Comparison of ENCODE assay signal across 13 cellular contexts in the genomic region with DNA sequence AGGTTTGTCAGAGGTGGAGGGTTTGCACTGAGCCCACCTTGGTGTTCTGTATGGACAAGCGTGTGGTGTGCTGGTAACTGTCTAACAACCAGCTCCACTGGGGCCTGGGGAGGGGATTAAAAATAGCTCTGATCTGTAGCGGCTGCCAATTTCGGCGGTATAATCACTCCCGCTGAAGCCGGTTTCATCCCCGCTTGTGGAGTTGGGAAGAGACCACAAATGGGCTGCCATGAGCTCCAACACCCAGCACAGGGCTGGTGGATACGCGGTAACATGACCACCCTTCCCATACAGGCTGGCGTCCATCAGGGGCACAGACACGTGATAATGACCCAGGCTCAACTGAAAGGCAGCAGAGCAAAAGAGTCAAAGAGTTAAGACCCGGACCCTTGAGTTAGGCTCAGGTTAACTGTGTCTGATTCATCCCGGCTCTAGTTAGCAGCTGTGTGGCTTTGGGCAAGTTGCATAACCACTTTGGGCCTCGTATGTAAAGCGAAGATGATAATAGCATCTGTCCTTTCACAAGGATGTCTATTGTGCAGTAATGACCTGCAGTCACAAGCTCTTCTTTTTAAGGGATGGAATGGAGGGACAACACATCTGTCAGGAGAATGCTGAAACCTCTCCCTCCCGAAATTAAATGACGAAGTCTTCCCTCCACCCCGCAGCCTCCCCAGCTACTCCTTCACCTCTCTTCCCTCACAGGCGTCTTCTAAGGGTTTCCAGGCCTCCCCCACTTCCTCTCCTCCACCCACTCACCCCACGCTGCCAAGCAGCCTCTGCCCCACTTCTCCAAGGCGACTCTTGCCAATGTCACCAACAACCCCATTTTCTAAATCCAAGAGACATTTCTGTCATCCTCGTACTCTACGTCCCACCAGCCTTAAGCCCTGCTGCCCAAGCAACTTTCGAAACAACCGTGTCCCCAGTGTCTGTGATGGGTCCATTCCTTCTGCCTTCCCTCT.
DNase-seq lines count a peak whose midpoint lies in the region; ATAC-seq and TF ChIP-seq lines count a peak whose summit lies in the region.
"Had no signal": no experiment of that assay in that cellular context is flagged by ENCODE, and none has a peak within 500 bp of the region (broad histone marks: within the 10 kb centered on the region; RNA-seq: fewer than 3 reads in every experiment).

No MANE protein-coding gene starts in this region.

- no peaks in the 10 kb centered on the region for H4K20me1 ChIP-seq in BLaER1 treated with 17β-estradiol and CSF1 and Interleukin-3, amounts not matched to agents 10 nM and 100 nM
- H4K20me1 ChIP-seq in H9 (ENCODE audit: control insufficient read depth, insufficient read depth, insufficient read length), result no peaks in the 10 kb centered on the region

- no peak overlapping the region for H3K14ac ChIP-seq in H9 (ENCODE audit: insufficient read depth, low read length)

- no peak overlapping the region for H2AK5ac ChIP-seq in H9 (ENCODE audit: insufficient read length, low read length)

- ATAC-seq in HG02840 (IDR thresholded peaks at IDR 0.05; ENCODE audit: low FRiP score, unreplicated experiment) (no peak), GM21528 (IDR thresholded peaks at IDR 0.05; ENCODE audit: low FRiP score, unreplicated experiment) (no peak), WTC11 (no peak)

- H3K27ac Mint-ChIP-seq in H9 (peak overlapping the region in 2 of 3 experiments; percentile 2 to 83; a peak in 1 of 7 replicates), WTC11 (no peak overlapping the region)
- H3K27ac Mint-ChIP-seq in activated CD4-positive, alpha-beta T cell treated with anti-CD3 and anti-CD28 coated beads, Interleukin-2, amount 10 ng/mL, durations not matched to agents 7 days and 5 days, result peak overlapping the region; percentile 52

- no CpG with 5 or more reads among the region's 25 CpGs for WGBS in H9 (ENCODE audit: extremely low coverage, insufficient read length, low lambda C conversion rate)

- no peak overlapping the region for H3T11ph ChIP-seq in H9 (ENCODE audit: low read length)

- H3K4me3 Mint-ChIP-seq in H9 (no peak overlapping the region), WTC11 (no peak overlapping the region)
- H3K4me3 Mint-ChIP-seq in activated CD4-positive, alpha-beta T cell treated with anti-CD3 and anti-CD28 coated beads, Interleukin-2, amount 10 ng/mL, durations not matched to agents 7 days and 5 days, result no peak overlapping the region

- H2BK15ac ChIP-seq in H9 (ENCODE audit: low read depth, low read length), result no peak overlapping the region

- H2BK120ac ChIP-seq in H9 (ENCODE audit: low read depth, low read length, poor library complexity, severe bottlenecking), result no peak overlapping the region

- H3K27me3 Mint-ChIP-seq in H9 (ENCODE audit: low read depth) (no peaks in the 10 kb centered on the region; the same call in 1 of the 2 replicates), WTC11 (ENCODE audit: low read depth) (no peaks in the 10 kb centered on the region)
- H3K27me3 Mint-ChIP-seq in activated CD4-positive, alpha-beta T cell treated with anti-CD3 and anti-CD28 coated beads, Interleukin-2, amount 10 ng/mL, durations not matched to agents 7 days and 5 days, result no peaks in the 10 kb centered on the region

- POLR2A ChIA-PET in activated CD4-positive, alpha-beta T cell treated with anti-CD3 and anti-CD28 coated beads, Interleukin-2, amount 10 ng/mL, durations not matched to agents 7 days and 5 days (lab: Charles Lee), result no interaction called here
- POLR2A ChIA-PET in WTC11 (lab: Charles Lee), result no interaction called here

- H3K36me3 ChIP-seq in BLaER1 treated with 17β-estradiol and CSF1 and Interleukin-3, amounts not matched to agents 10 nM and 100 nM, result no peaks in the 10 kb centered on the region
- H3K36me3 ChIP-seq: adrenal gland had no signal

- H3K4me2 ChIP-seq in BLaER1 treated with 17β-estradiol and CSF1 and Interleukin-3, amounts not matched to agents 10 nM and 100 nM, result peak overlapping the region; percentile 64 to 97 (median 92)
- no peak overlapping the region for H3K4me2 ChIP-seq in H9 (ENCODE audit: insufficient read depth, insufficient read length, low read length)

- no peak overlapping the region for H3K56ac ChIP-seq in H9 (ENCODE audit: insufficient read length, low read depth, low read length)

- peaks cover 2 to 7% of the 10 kb centered on the region in 2 experiments; a peak in 3 of 4 replicates for H3K4me1 Mint-ChIP-seq in H9
- peaks cover 68% of the 10 kb centered on the region for H3K4me1 Mint-ChIP-seq in activated CD4-positive, alpha-beta T cell treated with anti-CD3 and anti-CD28 coated beads, Interleukin-2, amount 10 ng/mL, durations not matched to agents 7 days and 5 days
- no peaks in the 10 kb centered on the region for H3K4me1 Mint-ChIP-seq in WTC11

- H3K9me3 ChIP-seq in BLaER1 treated with 17β-estradiol and CSF1 and Interleukin-3, amounts not matched to agents 10 nM and 100 nM (replicated peaks in 1 of 11), result no peaks in the 10 kb centered on the region
- no peaks in the 10 kb centered on the region for H3K9me3 ChIP-seq in H9 (ENCODE audit: control insufficient read depth, low read depth, low read length)
- H3K9me3 ChIP-seq: adrenal gland had no signal

- no peak overlapping the region for H2BK20ac ChIP-seq in H9 (ENCODE audit: low read depth, low read length, poor library complexity, severe bottlenecking)

- H3K9ac ChIP-seq in BLaER1 treated with 17β-estradiol and CSF1 and Interleukin-3, amounts not matched to agents 10 nM and 100 nM, result peak overlapping the region; percentile 80 to 91 (median 86); a peak in 20 of 22 replicates
- no peak overlapping the region for H3K9ac ChIP-seq in H9 (ENCODE audit: extremely low read depth, insufficient read length, low read length)
- H3K9ac ChIP-seq: parathyroid adenoma had no signal

- no peaks in the 10 kb centered on the region for H3K27me3 ChIP-seq in BLaER1 treated with 17β-estradiol and CSF1 and Interleukin-3, amounts not matched to agents 10 nM and 100 nM
- H3K27me3 ChIP-seq in H9 (ENCODE audit: insufficient read depth, low read length), result no peaks in the 10 kb centered on the region
- H3K27me3 ChIP-seq: adrenal gland had no signal

- H3K79me1 ChIP-seq in H9 (ENCODE audit: insufficient read depth, low read depth, low read length, poor library complexity, severe bottlenecking), result no peaks in the 10 kb centered on the region

- no peak overlapping the region for H4K91ac ChIP-seq in H9 (ENCODE audit: insufficient read length, low read depth, low read length)

- peak; percentile 20 for DNase-seq in H9
- DNase-seq in activated CD4-positive, alpha-beta T cell treated with anti-CD3 and anti-CD28 coated beads, Interleukin-2, amount 10 ng/mL, durations not matched to agents 7 days and 5 days, result no peak
- DNase-seq in islet precursor cell, result peak; percentile 51
- no peak for DNase-seq in WTC11 (ENCODE audit: low spot score)
- DNase-seq in stimulated activated CD4-positive, alpha-beta T cell treated with anti-CD3 and anti-CD28 coated beads, Interleukin-4, amount 100 ng/mL, for 1 hour, result no peak
- DNase-seq: H7, NCI-H2171 treated with DMSO at 0.1 percent for 48 hours, T-helper 9 cell had no signal

- H2BK12ac ChIP-seq in H9 (ENCODE audit: insufficient read length, low read depth, low read length), result no peak overlapping the region

- no peaks in the 10 kb centered on the region for H3K9me3 Mint-ChIP-seq in H9
- no peaks in the 10 kb centered on the region for H3K9me3 Mint-ChIP-seq in activated CD4-positive, alpha-beta T cell treated with anti-CD3 and anti-CD28 coated beads, Interleukin-2, amount 10 ng/mL, durations not matched to agents 7 days and 5 days
- H3K9me3 Mint-ChIP-seq in WTC11, result no peaks in the 10 kb centered on the region

- H2AFZ ChIP-seq in H9 (ENCODE audit: low read length), result no peak overlapping the region
- H2AFZ ChIP-seq: parathyroid adenoma had no signal

- H3K18ac ChIP-seq in H9 (ENCODE audit: insufficient read length, low read depth, low read length), result no peak overlapping the region

- peaks cover 73 to 81% (median 79%) of the 10 kb centered on the region in 10 experiments for H3K4me1 ChIP-seq in BLaER1 treated with 17β-estradiol and CSF1 and Interleukin-3, amounts not matched to agents 10 nM and 100 nM
- H3K4me1 ChIP-seq in H9 (ENCODE audit: insufficient read depth, low read length), result no peaks in the 10 kb centered on the region

- H2BK5ac ChIP-seq in H9 (ENCODE audit: insufficient read length, low read length), result no peak overlapping the region

- no peaks in the 10 kb centered on the region for H3K79me2 ChIP-seq in H9 (ENCODE audit: insufficient read depth, low read length)

- no peak overlapping the region for H3K4ac ChIP-seq in H9 (ENCODE audit: low read depth, low read length)

- H3K23ac ChIP-seq in H9 (ENCODE audit: insufficient read length, low read depth, low read length), result no peak overlapping the region

- H3K36me3 Mint-ChIP-seq in H9 (ENCODE audit: insufficient read depth in 1 of 3, low read depth in 3 of 3) (no peaks in the 10 kb centered on the region), WTC11 (no peaks in the 10 kb centered on the region)
- H3K36me3 Mint-ChIP-seq in activated CD4-positive, alpha-beta T cell treated with anti-CD3 and anti-CD28 coated beads, Interleukin-2, amount 10 ng/mL, durations not matched to agents 7 days and 5 days (ENCODE audit: low read depth), result no peaks in the 10 kb centered on the region

- H4K8ac ChIP-seq in H9 (replicated peaks; ENCODE audit: insufficient read length, low read depth, low read length), result no peak overlapping the region

- peak overlapping the region; percentile 93 to 99 (median 98); a peak in 21 of 22 replicates for H3K27ac ChIP-seq in BLaER1 treated with 17β-estradiol and CSF1 and Interleukin-3, amounts not matched to agents 10 nM and 100 nM
- H3K27ac ChIP-seq in H9 (ENCODE audit: insufficient read length, low read depth, low read length), result no peak overlapping the region
- H3K27ac ChIP-seq: parathyroid adenoma had no signal

- TF ChIP-seq CTCF in H9 (conservative IDR thresholded peaks at IDR 0.05), result no peak
- no peak for TF ChIP-seq CTCF in WTC11 (IDR thresholded peaks at IDR 0.05)

- peak overlapping the region in 1 of 10 experiments; percentile 48; a peak in 2 of 20 replicates for H3K4me3 ChIP-seq in BLaER1 treated with 17β-estradiol and CSF1 and Interleukin-3, amounts not matched to agents 10 nM and 100 nM
- H3K4me3 ChIP-seq: adrenal gland had no signal

- no peaks in the 10 kb centered on the region for H3K23me2 ChIP-seq in H9 (ENCODE audit: insufficient read length, low read depth, low read length, poor library complexity, severe bottlenecking)

- CTCF ChIA-PET in activated CD4-positive, alpha-beta T cell treated with anti-CD3 and anti-CD28 coated beads, Interleukin-2, amount 10 ng/mL, durations not matched to agents 7 days and 5 days (lab: Charles Lee), result interaction anchor here (0.7 to 1.5 kb wide), 4 partner anchors 9 to 126 kb away, joined by 3 read pairs; no protein-coding TSS in a partner anchor
- CTCF ChIA-PET in WTC11 (lab: Charles Lee), result no interaction called here

- no peak overlapping the region for H4K5ac ChIP-seq in H9 (ENCODE audit: insufficient read length, low read depth, low read length)

TF ChIP-seq in WTC11, 78 proteins besides CTCF, POLR2A, EP300 and RAD21 (continues in another document):
- no peak for TF ChIP-seq KAT7 (CRISPR knock-in tag; IDR thresholded peaks at IDR 0.05; ENCODE audit: borderline replicate concordance)

Comparison
In these comparisons a context has a peak if more than half of its experiments do, and no peak if none do; other contexts are left out.
1. DNase-seq: peak in H9 (single experiment) and islet precursor cell (single experiment); none in activated CD4-positive, alpha-beta T cell treated with anti-CD3 and anti-CD28 coated beads, Interleukin-2, amount 10 ng/mL, durations not matched to agents 7 days and 5 days (single experiment), WTC11 (single experiment) and stimulated activated CD4-positive, alpha-beta T cell treated with anti-CD3 and anti-CD28 coated beads, Interleukin-4, amount 100 ng/mL, for 1 hour (single experiment).